Comparison of ENCODE assay signal across 9 cellular contexts in the genomic region with DNA sequence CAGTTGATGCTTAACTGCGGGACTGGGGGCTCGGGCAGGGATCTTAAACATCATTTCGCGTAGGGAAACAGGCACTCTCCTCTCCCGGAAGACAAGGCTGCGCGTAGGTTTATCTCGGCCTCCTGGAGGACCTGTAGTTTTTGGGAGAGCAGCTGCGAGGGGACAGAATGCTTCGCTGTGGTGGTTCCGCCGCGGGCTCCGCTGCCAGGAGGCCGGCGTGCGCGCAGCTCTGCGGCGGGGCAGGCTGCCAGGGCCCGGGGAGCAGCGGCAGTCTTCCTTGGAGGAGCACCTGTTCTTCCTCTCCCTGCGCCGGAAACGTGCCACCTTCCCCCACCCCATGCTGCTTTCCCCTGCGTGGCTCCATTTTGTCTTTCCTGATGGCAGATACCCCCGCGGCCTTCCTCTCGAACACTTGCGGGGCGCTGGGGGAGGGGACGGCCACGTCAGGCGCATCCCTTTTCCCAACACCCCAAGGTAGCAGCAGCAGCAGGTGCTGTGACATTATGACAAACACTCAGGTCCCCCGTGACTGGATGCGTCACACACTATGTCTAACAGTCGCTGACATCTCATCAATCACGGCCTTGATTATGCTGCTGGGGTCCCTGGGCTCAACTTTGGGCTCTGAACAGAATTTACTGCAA.
DNase-seq lines count a peak whose midpoint lies in the region; ATAC-seq and TF ChIP-seq lines count a peak whose summit lies in the region.
"Had no signal": no experiment of that assay in that cellular context is flagged by ENCODE, and none has a peak within 500 bp of the region (broad histone marks: within the 10 kb centered on the region; RNA-seq: fewer than 3 reads in every experiment).

No MANE protein-coding gene starts in this region.

- H3K79me2 ChIP-seq in PC-3 (ENCODE audit: low read length) (no peaks in the 10 kb centered on the region), Karpas-422 (ENCODE audit: low read length) (no peaks in the 10 kb centered on the region)

- H3K36me3 ChIP-seq in PC-3 (ENCODE audit: low read depth, low read length) (no peaks in the 10 kb centered on the region), ovary (no peaks in the 10 kb centered on the region), Karpas-422 (ENCODE audit: insufficient read depth, low read length) (no peaks in the 10 kb centered on the region)

- TF ChIP-seq CTCF in PC-3 (conservative IDR thresholded peaks at IDR 0.05; ENCODE audit: low read depth, low read length) (no peak), ovary (IDR thresholded peaks at IDR 0.05) (no peak)

- 6 to 9% (median 7%) methylated on average over 38 of the region's 38 CpGs for WGBS in ovary, 3 donors

- no peak for TF ChIP-seq POLR2A in ovary (IDR thresholded peaks at IDR 0.05)

- CTCF ChIA-PET in PC-3 (lab: Charles Lee): no interaction called here

- H3K9me2 ChIP-seq in PC-3 (replicated peaks; ENCODE audit: low read length): no peaks in the 10 kb centered on the region
- H3K9me2 ChIP-seq in Karpas-422 (replicated peaks; ENCODE audit: insufficient read depth, low read length): no peaks in the 10 kb centered on the region

- TF ChIP-seq EP300 in ovary (IDR thresholded peaks at IDR 0.05): no peak

- H3K27ac ChIP-seq in PC-3 (ENCODE audit: low read length) (0 out of 2 replicates have a peak overlapping the region, but pooled peaks have one; percentile 2), ovary (no peak overlapping the region), Karpas-422 (ENCODE audit: low read length) (no peak overlapping the region)

- no peaks in the 10 kb centered on the region for H4K20me1 ChIP-seq in PC-3 (ENCODE audit: low read length)
- H4K20me1 ChIP-seq in Karpas-422 (ENCODE audit: insufficient read depth, low read depth, low read length): no peaks in the 10 kb centered on the region

- POLR2A ChIA-PET in PC-3 (lab: Charles Lee; ENCODE audit: unreplicated experiment): no interaction called here

- peak overlapping the region; percentile 56 for H3K4me3 ChIP-seq in PC-3 (ENCODE audit: low read length)
- H3K4me3 ChIP-seq in ovary: peak overlapping the region; percentile 26
- no peak overlapping the region for H3K4me3 ChIP-seq in Karpas-422 (ENCODE audit: low read length)

- H3K27me3 ChIP-seq in PC-3 (ENCODE audit: low read length) (peaks cover 5% of the 10 kb centered on the region; the same call in 1 of the 2 replicates), ovary (no peaks in the 10 kb centered on the region), Karpas-422 (ENCODE audit: low read length) (no peaks in the 10 kb centered on the region)

- peak; percentile 24; the same call in 1 of the 2 replicates for ATAC-seq in PC-3
- no peak for ATAC-seq in HG02970 (IDR thresholded peaks at IDR 0.05; ENCODE audit: low FRiP score, unreplicated experiment)
- no peak for ATAC-seq in HG03460 (IDR thresholded peaks at IDR 0.05; ENCODE audit: unreplicated experiment)
- ATAC-seq: activated naive CD8-positive, alpha-beta T cell treated with anti-CD3 and anti-CD28 coated beads, Interleukin-2, amount 50 U/mL, for 24 hours had no signal

- no TSS peak for BruUV-seq in PC-3 (replicated peaks; lab: Mats Ljungman, UMichigan)

- peaks cover 18% of the 10 kb centered on the region for H3K4me1 ChIP-seq in PC-3 (ENCODE audit: insufficient read depth, low read length)
- H3K4me1 ChIP-seq in ovary (ENCODE audit: insufficient read depth): peaks cover 3% of the 10 kb centered on the region
- H3K4me1 ChIP-seq in Karpas-422 (ENCODE audit: low read length): no peaks in the 10 kb centered on the region

- H3K9ac ChIP-seq in PC-3 (ENCODE audit: low read length) (no peak overlapping the region), Karpas-422 (ENCODE audit: low read length) (no peak overlapping the region)

- intact Hi-C loops in PC-3 (cut with micrococcal nuclease) (loop anchor here (10.0 kb wide), 1 partner anchor 218 kb away; no protein-coding TSS in a partner anchor), head of caudate nucleus (cut with DNase I) (no loop called here), ovary (cut with DNase I) (no loop called here)

- H3K9me3 ChIP-seq in PC-3 (ENCODE audit: low read length): no peaks in the 10 kb centered on the region
- H3K9me3 ChIP-seq in ovary: no peaks in the 10 kb centered on the region
- peaks cover 26% of the 10 kb centered on the region for H3K9me3 ChIP-seq in Karpas-422 (ENCODE audit: low read length)

- peak overlapping the region; percentile 77 for H2AFZ ChIP-seq in PC-3 (ENCODE audit: low read length)
- H2AFZ ChIP-seq in Karpas-422 (ENCODE audit: low read length): no peak overlapping the region

- DNase-seq in COR-L47 (lab: John Stamatoyannopoulos, UW): peak; percentile 65
- DNase-seq in PC-3: peak; percentile 25
- peak; percentile 34 to 79 (median 66) for DNase-seq in head of caudate nucleus
- DNase-seq in ovary: peak in 2 of 5 donors; percentile 37 to 46
- no peak for DNase-seq in SKM-1 treated with dmso at 0.1 percent for 144 hours (lab: John Stamatoyannopoulos, UW; ENCODE audit: unreplicated experiment)
- no peak for DNase-seq in Karpas-422
- DNase-seq: activated naive CD8-positive, alpha-beta T cell treated with anti-CD3 and anti-CD28 coated beads, Interleukin-2, amount 50 U/mL, for 24 hours had no signal

- H3K4me2 ChIP-seq in PC-3 (ENCODE audit: low read length): peak overlapping the region; percentile 74
- no peak overlapping the region for H3K4me2 ChIP-seq in Karpas-422 (ENCODE audit: low read depth, low read length, poor library complexity, severe bottlenecking)

- no peaks in the 10 kb centered on the region for H3F3A ChIP-seq in PC-3 (ENCODE audit: low read length, unreplicated experiment)

Comparison
In these comparisons a context has a peak if more than half of its experiments do, and no peak if none do; other contexts are left out.
1. DNase-seq: peak in COR-L47 (single experiment), PC-3 (single experiment) and head of caudate nucleus (42 of 42); none in SKM-1 treated with dmso at 0.1 percent for 144 hours (single experiment) and Karpas-422 (single experiment).